Comparison of ENCODE assay signal across 24 cellular contexts in the genomic region with DNA sequence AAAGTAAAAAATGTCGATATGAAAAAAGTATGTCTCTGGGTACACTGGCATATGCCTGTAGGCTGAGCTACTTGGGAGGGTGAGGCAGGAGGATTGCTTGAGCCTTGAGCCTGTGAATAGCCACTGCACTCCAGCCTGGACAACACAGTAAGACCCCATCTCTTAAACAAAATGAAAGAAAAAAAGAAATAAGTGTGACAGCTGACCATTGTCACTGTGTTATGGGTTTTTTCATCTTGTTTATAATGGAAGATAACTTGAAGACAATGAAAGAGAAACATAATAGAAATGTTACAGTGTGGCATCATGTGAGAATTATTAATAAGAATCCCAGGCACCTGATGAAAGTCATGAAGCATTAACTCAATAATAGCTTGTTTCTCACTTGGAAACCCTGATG.
DNase-seq lines count a peak whose midpoint lies in the region; ATAC-seq, FAIRE-seq and TF ChIP-seq lines count a peak whose summit lies in the region.
"Had no signal": no experiment of that assay in that cellular context is flagged by ENCODE, and none has a peak within 500 bp of the region (broad histone marks: within the 10 kb centered on the region; RNA-seq: fewer than 3 reads in every experiment).

No MANE protein-coding gene starts in this region.

- no peak overlapping the region for H3K4me3 Mint-ChIP-seq in activated CD8-positive, alpha-beta T cell treated with anti-CD3 and anti-CD28 coated beads for 36 hours
- H3K4me3 Mint-ChIP-seq in activated CD8-positive, alpha-beta T cell treated with anti-CD3 and anti-CD28 coated beads, Interleukin-2, amount 10 ng/mL, durations not matched to agents 7 days and 5 days, result no peak overlapping the region
- H3K4me3 Mint-ChIP-seq: B cell; CD4-positive, CD25-positive, alpha-beta regulatory T cell; CD8-positive, alpha-beta memory T cell had no signal

- RAD21 ChIA-PET in GM12878 (lab: Charles Lee; ENCODE audit: unreplicated experiment), result interaction anchor here (0.6 kb wide), 1 partner anchor 14 kb away, joined by 4 read pairs; no protein-coding TSS in a partner anchor

- TF ChIP-seq POLR2A in HepG2 (IDR thresholded peaks at IDR 0.05; ENCODE audit: insufficient read depth in 1 of 2, low read depth in 2 of 2, low read length in 2 of 2), result no peak
- TF ChIP-seq POLR2A in right lobe of liver (IDR thresholded peaks at IDR 0.05), result no peak
- TF ChIP-seq POLR2A in GM12878 (IDR thresholded peaks at IDR 0.05; ENCODE audit: low read depth, low read length), result no peak
- no peak for TF ChIP-seq POLR2A in GM18505 (IDR thresholded peaks at IDR 0.05; ENCODE audit: borderline replicate concordance, extremely low read depth, insufficient read depth, insufficient read length)

- H3K27ac Mint-ChIP-seq in activated CD8-positive, alpha-beta T cell treated with anti-CD3 and anti-CD28 coated beads for 36 hours, result peak overlapping the region; percentile 7
- no peak overlapping the region for H3K27ac Mint-ChIP-seq in activated CD8-positive, alpha-beta T cell treated with anti-CD3 and anti-CD28 coated beads, Interleukin-2, amount 10 ng/mL, durations not matched to agents 7 days and 5 days

- in situ Hi-C loops in HepG2 (cut with HindIII; ENCODE audit: extremely low pct_ligation_motif_present, low pct_unique_long_range_greater_than_20kb), result no loop called here
- in situ Hi-C loops in GM12878 (cut with MboI), result no loop called here

- POLR2A ChIA-PET in activated CD8-positive, alpha-beta T cell treated with anti-CD3 and anti-CD28 coated beads for 36 hours (lab: Charles Lee), result interaction anchor here (1.2 kb wide), 1 partner anchor 9 kb away, joined by 3 read pairs; no protein-coding TSS in a partner anchor
- POLR2A ChIA-PET in activated CD8-positive, alpha-beta T cell treated with anti-CD3 and anti-CD28 coated beads, Interleukin-2, amount 10 ng/mL, durations not matched to agents 7 days and 5 days (lab: Charles Lee), result no interaction called here
- POLR2A ChIA-PET in HepG2 (lab: Yijun Ruan, JAX) (no interaction called here), GM12878 (lab: Charles Lee) (interaction anchor here (1.3 kb wide), 1 partner anchor 9 kb away, joined by 3 read pairs; no protein-coding TSS in a partner anchor)

- no peak for TF ChIP-seq CTCF in activated CD8-positive, alpha-beta T cell treated with anti-CD3 and anti-CD28 coated beads for 36 hours (IDR thresholded peaks at IDR 0.05)
- no peak for TF ChIP-seq CTCF in HepG2 (CRISPR knock-in tag; IDR thresholded peaks at IDR 0.05)
- TF ChIP-seq CTCF in right lobe of liver (IDR thresholded peaks at IDR 0.05), result no peak
- TF ChIP-seq CTCF in GM12878 (IDR thresholded peaks at IDR 0.05 in 2 of 3, conservative IDR thresholded peaks at IDR 0.05 in 1 of 3; ENCODE audit: control insufficient read depth in 2 of 3, extremely low read depth in 1 of 3, insufficient read depth in 1 of 3, low read depth in 3 of 3, low read length in 3 of 3), result no peak

- H3K27me3 ChIP-seq in HepG2 (ENCODE audit: control insufficient read depth in 1 of 2, insufficient read depth in 2 of 2, low read length in 2 of 2) (peaks cover 0 to 14% of the 10 kb centered on the region in 2 experiments; a peak in 1 of 5 replicates), right lobe of liver (no peaks in the 10 kb centered on the region), GM12878 (replicated peaks in 1 of 2; ENCODE audit: control insufficient read depth in 2 of 2, insufficient read depth in 2 of 2, low read length in 1 of 2) (no peaks in the 10 kb centered on the region)
- H3K27me3 ChIP-seq: BLaER1 had no signal

- 0% methylated on average over 1 of the region's 1 CpG for WGBS in HepG2 (ENCODE audit: low lambda C conversion rate)
- 95% methylated on average over 1 of the region's 1 CpG for WGBS in right lobe of liver (ENCODE audit: insufficient coverage, low coverage, low lambda C conversion rate, missing lambda C conversion rate)
- 92% methylated on average over 1 of the region's 1 CpG for WGBS in GM12878 (ENCODE audit: insufficient coverage, insufficient replicate concordance, low lambda C conversion rate, missing lambda C conversion rate)

- H3K27ac ChIP-seq in HepG2 (ENCODE audit: extremely low read length, insufficient read depth, low read length) (no peak overlapping the region), right lobe of liver (no peak overlapping the region), GM12878 (ENCODE audit: control insufficient read depth, insufficient read depth) (no peak overlapping the region)
- H3K27ac ChIP-seq: 22Rv1, BLaER1, C4-2B had no signal

- SMC1A ChIA-PET in GM12878 (lab: Charles Lee; ENCODE audit: uncharacterized antibody, unreplicated experiment), result interaction anchor here (2.8 kb wide), 1 partner anchor 10 kb away, joined by 8 read pairs; no protein-coding TSS in a partner anchor

- peaks cover 3% of the 10 kb centered on the region for H3K9me3 Mint-ChIP-seq in activated CD8-positive, alpha-beta T cell treated with anti-CD3 and anti-CD28 coated beads for 36 hours
- no peaks in the 10 kb centered on the region for H3K9me3 Mint-ChIP-seq in activated CD8-positive, alpha-beta T cell treated with anti-CD3 and anti-CD28 coated beads, Interleukin-2, amount 10 ng/mL, durations not matched to agents 7 days and 5 days (ENCODE audit: insufficient read depth)

- no peak overlapping the region for H3K4me2 ChIP-seq in HepG2 (ENCODE audit: low read depth, low read length)
- H3K4me2 ChIP-seq in GM12878 (ENCODE audit: control insufficient read depth, insufficient read depth), result no peak overlapping the region
- H3K4me2 ChIP-seq: BLaER1 had no signal

- H3K4me1 Mint-ChIP-seq in activated CD8-positive, alpha-beta T cell treated with anti-CD3 and anti-CD28 coated beads for 36 hours (ENCODE audit: low read depth), result peaks cover under 1% of the 10 kb centered on the region
- H3K4me1 Mint-ChIP-seq in activated CD8-positive, alpha-beta T cell treated with anti-CD3 and anti-CD28 coated beads, Interleukin-2, amount 10 ng/mL, durations not matched to agents 7 days and 5 days (ENCODE audit: low read depth), result no peaks in the 10 kb centered on the region

- H3K36me3 ChIP-seq in HepG2 (replicated peaks in 1 of 2; ENCODE audit: control insufficient read depth in 1 of 2, insufficient read depth in 2 of 2, low read length in 2 of 2), result no peaks in the 10 kb centered on the region
- peaks cover 0 to 37% (median 8%) of the 10 kb centered on the region in 4 donors for H3K36me3 ChIP-seq in right lobe of liver
- peaks cover 5 to 31% of the 10 kb centered on the region in 2 experiments for H3K36me3 ChIP-seq in GM12878 (ENCODE audit: control insufficient read depth in 2 of 2, insufficient read depth in 2 of 2, low read length in 1 of 2)
- H3K36me3 ChIP-seq: HAP-1 had no signal

- TF ChIP-seq RAD21 in HepG2 (CRISPR knock-in tag; IDR thresholded peaks at IDR 0.05), result no peak
- TF ChIP-seq RAD21 in GM12878 (IDR thresholded peaks at IDR 0.05; ENCODE audit: insufficient read depth, low read depth, low read length), result no peak

- intact Hi-C loops in activated CD8-positive, alpha-beta T cell treated with anti-CD3 and anti-CD28 coated beads for 36 hours (cut with micrococcal nuclease), result no loop called here
- intact Hi-C loops in HepG2 (cut with micrococcal nuclease; ENCODE audit: unreplicated experiment), result no loop called here
- intact Hi-C loops in right lobe of liver (cut with DNase I), result no loop called here
- intact Hi-C loops in GM12878 (cut with micrococcal nuclease; ENCODE audit: unreplicated experiment), result no loop called here

- H3K9me3 ChIP-seq in HepG2 (ENCODE audit: low read length) (no peaks in the 10 kb centered on the region), right lobe of liver (no peaks in the 10 kb centered on the region), GM12878 (replicated peaks; ENCODE audit: control insufficient read depth, insufficient read depth, low read length) (peaks cover 3% of the 10 kb centered on the region; the same call in 1 of the 3 replicates)
- H3K9me3 ChIP-seq: HAP-1 had no signal

- H3K4me1 ChIP-seq in HepG2 (ENCODE audit: insufficient read depth, low read length) (no peaks in the 10 kb centered on the region), right lobe of liver (no peaks in the 10 kb centered on the region), GM12878 (ENCODE audit: control insufficient read depth, insufficient read depth, low read length) (no peaks in the 10 kb centered on the region)
- H3K4me1 ChIP-seq: BLaER1 had no signal

- H3K36me3 Mint-ChIP-seq in activated CD8-positive, alpha-beta T cell treated with anti-CD3 and anti-CD28 coated beads for 36 hours (ENCODE audit: low read depth), result peaks cover 73% of the 10 kb centered on the region
- H3K36me3 Mint-ChIP-seq in activated CD8-positive, alpha-beta T cell treated with anti-CD3 and anti-CD28 coated beads, Interleukin-2, amount 10 ng/mL, durations not matched to agents 7 days and 5 days (ENCODE audit: low read depth), result peaks cover 82% of the 10 kb centered on the region

- CTCF ChIA-PET in activated CD8-positive, alpha-beta T cell treated with anti-CD3 and anti-CD28 coated beads for 36 hours (lab: Charles Lee), result interaction anchor here (1.0 to 1.2 kb wide), 2 partner anchors 10 to 178 kb away, joined by 3 to 4 read pairs; no protein-coding TSS in a partner anchor
- CTCF ChIA-PET in activated CD8-positive, alpha-beta T cell treated with anti-CD3 and anti-CD28 coated beads, Interleukin-2, amount 10 ng/mL, durations not matched to agents 7 days and 5 days (lab: Charles Lee), result no interaction called here
- CTCF ChIA-PET in HepG2 (lab: Yijun Ruan, JAX; ENCODE audit: low intra/inter-chr PET ratio, low total read pairs) (no interaction called here), GM12878 (lab: Yijun Ruan, JAX) (interaction anchor here (1.1 kb wide), 1 partner anchor 16 kb away, joined by 4 read pairs; no protein-coding TSS in a partner anchor)

- H4K20me1 ChIP-seq in HepG2 (ENCODE audit: insufficient read depth, low read length) (no peaks in the 10 kb centered on the region), GM12878 (ENCODE audit: control insufficient read depth, insufficient read depth) (no peaks in the 10 kb centered on the region)

- no peak overlapping the region for H3K9ac ChIP-seq in HepG2 (ENCODE audit: insufficient read depth, low read depth, low read length)
- no peak overlapping the region for H3K9ac ChIP-seq in GM12878 (ENCODE audit: control insufficient read depth, insufficient read depth, low read length)
- H3K9ac ChIP-seq: BLaER1 had no signal

- TF ChIP-seq EP300 in HepG2 (IDR thresholded peaks at IDR 0.05; ENCODE audit: low read depth in 2 of 2, low read length in 2 of 2), result no peak
- TF ChIP-seq EP300 in HepG2 (CRISPR knock-in tag; IDR thresholded peaks at IDR 0.05; ENCODE audit: borderline replicate concordance), result no peak
- no peak for TF ChIP-seq EP300 in GM12878 (IDR thresholded peaks at IDR 0.05; ENCODE audit: borderline replicate concordance in 1 of 2, control insufficient read depth in 1 of 2, low read depth in 2 of 2, low read length in 2 of 2)

- H3K79me2 ChIP-seq in HepG2 (ENCODE audit: insufficient read depth, low read length) (no peaks in the 10 kb centered on the region), GM12878 (ENCODE audit: control insufficient read depth, insufficient read depth, low read length) (no peaks in the 10 kb centered on the region)

- H3K27me3 Mint-ChIP-seq in activated CD8-positive, alpha-beta T cell treated with anti-CD3 and anti-CD28 coated beads for 36 hours, result no peaks in the 10 kb centered on the region
- no peaks in the 10 kb centered on the region for H3K27me3 Mint-ChIP-seq in activated CD8-positive, alpha-beta T cell treated with anti-CD3 and anti-CD28 coated beads, Interleukin-2, amount 10 ng/mL, durations not matched to agents 7 days and 5 days (ENCODE audit: low read depth)
- H3K27me3 Mint-ChIP-seq: B cell; CD4-positive, CD25-positive, alpha-beta regulatory T cell; CD8-positive, alpha-beta memory T cell had no signal

- no peak for DNase-seq in activated CD8-positive, alpha-beta T cell treated with anti-CD3 and anti-CD28 coated beads for 36 hours
- no peak for DNase-seq in activated CD8-positive, alpha-beta T cell treated with anti-CD3 and anti-CD28 coated beads, Interleukin-2, amount 10 ng/mL, durations not matched to agents 7 days and 5 days
- DNase-seq in HepG2 (ENCODE audit: low spot score) (no peak), right lobe of liver (no peak), GM12878 (ENCODE audit: low read depth, low spot score) (no peak), OCI-M2 (lab: John Stamatoyannopoulos, UW; ENCODE audit: unreplicated experiment) (no peak)
- no peak for DNase-seq in stimulated activated naive CD4-positive, alpha-beta T cell (lab: John Stamatoyannopoulos, UW)
- DNase-seq: CD4-positive, CD25-positive, alpha-beta regulatory T cell; CD8-positive, alpha-beta memory T cell; DMS 273 treated with DMSO at 0.1 percent for 48 hours; DMS79; EL; GDM1; GOT3 had no signal

- no peak for FAIRE-seq in HepG2 (lab: Jason Lieb, UNC)
- no peak for FAIRE-seq in GM12878 (lab: Jason Lieb, UNC)
- FAIRE-seq: A204.1, D721Med, GM12891, H54 had no signal

- no peak overlapping the region for H3K4me3 ChIP-seq in HepG2 (replicated peaks in 1 of 3; ENCODE audit: insufficient read depth in 1 of 3, low read depth in 2 of 3, low read length in 3 of 3)
- no peak overlapping the region for H3K4me3 ChIP-seq in right lobe of liver
- H3K4me3 ChIP-seq in GM12878, result no peak overlapping the region
- H3K4me3 ChIP-seq: BLaER1, HAP-1 had no signal

- BruUV-seq in HepG2 (replicated peaks; lab: Mats Ljungman, UMichigan), result no TSS peak
- BruUV-seq in GM12878 (replicated peaks; lab: Mats Ljungman, UMichigan), result no TSS peak

- no peak for ATAC-seq in activated CD8-positive, alpha-beta T cell treated with anti-CD3 and anti-CD28 coated beads for 36 hours
- ATAC-seq in activated CD8-positive, alpha-beta T cell treated with anti-CD3 and anti-CD28 coated beads, Interleukin-2, amount 10 ng/mL, durations not matched to agents 7 days and 5 days, result no peak
- ATAC-seq in HepG2 (no peak), right lobe of liver (no peak), GM12878 (no peak), GM18505 (IDR thresholded peaks at IDR 0.05; ENCODE audit: unreplicated experiment) (no peak)

- no peak overlapping the region for H2AFZ ChIP-seq in HepG2 (ENCODE audit: low read length)
- no peak overlapping the region for H2AFZ ChIP-seq in GM12878 (ENCODE audit: control insufficient read depth, low read depth, low read length)

Comparison
In these comparisons a context has a peak if more than half of its experiments do, and no peak if none do; other contexts are left out.
1. CTCF ChIA-PET loops: an anchor here in activated CD8-positive, alpha-beta T cell treated with anti-CD3 and anti-CD28 coated beads for 36 hours (1.0 to 1.2 kb wide) and GM12878 (1.1 kb wide); none called in activated CD8-positive, alpha-beta T cell treated with anti-CD3 and anti-CD28 coated beads, Interleukin-2, amount 10 ng/mL, durations not matched to agents 7 days and 5 days and HepG2.
2. POLR2A ChIA-PET loops: an anchor here in activated CD8-positive, alpha-beta T cell treated with anti-CD3 and anti-CD28 coated beads for 36 hours (1.2 kb wide) and GM12878 (1.3 kb wide); none called in activated CD8-positive, alpha-beta T cell treated with anti-CD3 and anti-CD28 coated beads, Interleukin-2, amount 10 ng/mL, durations not matched to agents 7 days and 5 days and HepG2.